1 cellular context compared by ENCODE assay signal in genomic region chr13:38850868-38851626, GRCh38.
TF ChIP-seq lines count a peak whose summit lies in the region.

No MANE protein-coding gene starts in this region.

TF ChIP-seq in HepG2, 621 proteins besides CTCF, POLR2A, EP300 and RAD21 (continued from another document):
- TF ChIP-seq, protein P1, sequence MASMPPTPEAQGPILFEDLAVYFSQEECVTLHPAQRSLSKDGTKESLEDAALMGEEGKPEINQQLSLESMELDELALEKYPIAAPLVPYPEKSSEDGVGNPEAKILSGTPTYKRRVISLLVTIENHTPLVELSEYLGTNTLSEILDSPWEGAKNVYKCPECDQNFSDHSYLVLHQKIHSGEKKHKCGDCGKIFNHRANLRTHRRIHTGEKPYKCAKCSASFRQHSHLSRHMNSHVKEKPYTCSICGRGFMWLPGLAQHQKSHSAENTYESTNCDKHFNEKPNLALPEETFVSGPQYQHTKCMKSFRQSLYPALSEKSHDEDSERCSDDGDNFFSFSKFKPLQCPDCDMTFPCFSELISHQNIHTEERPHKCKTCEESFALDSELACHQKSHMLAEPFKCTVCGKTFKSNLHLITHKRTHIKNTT (CRISPR knock-in tag; IDR thresholded peaks at IDR 0.05), result no peak
- TF ChIP-seq CREB1 (IDR thresholded peaks at IDR 0.05) (no peak), CREB1 (CRISPR knock-in tag; IDR thresholded peaks at IDR 0.05) (no peak), PCBP1 (IDR thresholded peaks at IDR 0.05; ENCODE audit: borderline replicate concordance, low read depth, low read length) (no peak), ZBTB44 (CRISPR knock-in tag; IDR thresholded peaks at IDR 0.05) (no peak), MED8 (CRISPR knock-in tag; IDR thresholded peaks at IDR 0.05; ENCODE audit: insufficient replicate concordance) (no peak), ZNF577 (CRISPR knock-in tag; IDR thresholded peaks at IDR 0.05; ENCODE audit: borderline replicate concordance, low read depth) (no peak), ZNF281 (CRISPR knock-in tag; IDR thresholded peaks at IDR 0.05; ENCODE audit: borderline replicate concordance) (no peak), RXRB (CRISPR knock-in tag; IDR thresholded peaks at IDR 0.05; ENCODE audit: borderline replicate concordance) (no peak), THAP8 (CRISPR knock-in tag; IDR thresholded peaks at IDR 0.05; ENCODE audit: borderline replicate concordance) (no peak), ZNF510 (CRISPR knock-in tag; IDR thresholded peaks at IDR 0.05; ENCODE audit: low read depth) (no peak), ZBTB21 (CRISPR knock-in tag; IDR thresholded peaks at IDR 0.05) (no peak)
- TF ChIP-seq, protein P2, sequence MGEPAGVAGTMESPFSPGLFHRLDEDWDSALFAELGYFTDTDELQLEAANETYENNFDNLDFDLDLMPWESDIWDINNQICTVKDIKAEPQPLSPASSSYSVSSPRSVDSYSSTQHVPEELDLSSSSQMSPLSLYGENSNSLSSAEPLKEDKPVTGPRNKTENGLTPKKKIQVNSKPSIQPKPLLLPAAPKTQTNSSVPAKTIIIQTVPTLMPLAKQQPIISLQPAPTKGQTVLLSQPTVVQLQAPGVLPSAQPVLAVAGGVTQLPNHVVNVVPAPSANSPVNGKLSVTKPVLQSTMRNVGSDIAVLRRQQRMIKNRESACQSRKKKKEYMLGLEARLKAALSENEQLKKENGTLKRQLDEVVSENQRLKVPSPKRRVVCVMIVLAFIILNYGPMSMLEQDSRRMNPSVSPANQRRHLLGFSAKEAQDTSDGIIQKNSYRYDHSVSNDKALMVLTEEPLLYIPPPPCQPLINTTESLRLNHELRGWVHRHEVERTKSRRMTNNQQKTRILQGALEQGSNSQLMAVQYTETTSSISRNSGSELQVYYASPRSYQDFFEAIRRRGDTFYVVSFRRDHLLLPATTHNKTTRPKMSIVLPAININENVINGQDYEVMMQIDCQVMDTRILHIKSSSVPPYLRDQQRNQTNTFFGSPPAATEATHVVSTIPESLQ (CRISPR knock-in tag; conservative IDR thresholded peaks at IDR 0.05), result no peak
- TF ChIP-seq, protein P3, sequence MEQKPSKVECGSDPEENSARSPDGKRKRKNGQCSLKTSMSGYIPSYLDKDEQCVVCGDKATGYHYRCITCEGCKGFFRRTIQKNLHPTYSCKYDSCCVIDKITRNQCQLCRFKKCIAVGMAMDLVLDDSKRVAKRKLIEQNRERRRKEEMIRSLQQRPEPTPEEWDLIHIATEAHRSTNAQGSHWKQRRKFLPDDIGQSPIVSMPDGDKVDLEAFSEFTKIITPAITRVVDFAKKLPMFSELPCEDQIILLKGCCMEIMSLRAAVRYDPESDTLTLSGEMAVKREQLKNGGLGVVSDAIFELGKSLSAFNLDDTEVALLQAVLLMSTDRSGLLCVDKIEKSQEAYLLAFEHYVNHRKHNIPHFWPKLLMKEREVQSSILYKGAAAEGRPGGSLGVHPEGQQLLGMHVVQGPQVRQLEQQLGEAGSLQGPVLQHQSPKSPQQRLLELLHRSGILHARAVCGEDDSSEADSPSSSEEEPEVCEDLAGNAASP (CRISPR knock-in tag; IDR thresholded peaks at IDR 0.05; ENCODE audit: borderline replicate concordance), result no peak
